16 cellular contexts compared by ENCODE assay signal in genomic region chr5:102663771-102664530, GRCh38.
A peak's percentile ranks its signal among the peaks of the same experiment; 100 is the strongest.
DNase-seq lines count a peak whose midpoint lies in the region; ATAC-seq and TF ChIP-seq lines count a peak whose summit lies in the region.
"Had no signal": no experiment of that assay in that cellular context is flagged by ENCODE, and none has a peak within 500 bp of the region (broad histone marks: within the 10 kb centered on the region; RNA-seq: fewer than 3 reads in every experiment).

No MANE protein-coding gene starts in this region.

- H3K4me1 Mint-ChIP-seq in CD4-positive, alpha-beta memory T cell, result no peaks in the 10 kb centered on the region

- H3K9me3 Mint-ChIP-seq in CD4-positive, alpha-beta memory T cell, result no peaks in the 10 kb centered on the region
- H3K9me3 Mint-ChIP-seq: activated CD8-positive, alpha-beta T cell treated with anti-CD3 and anti-CD28 coated beads for 36 hours had no signal

- H3K9me3 ChIP-seq in A673 (ENCODE audit: low read depth, low read length, poor library complexity, severe bottlenecking) (no peaks in the 10 kb centered on the region), GM23248 (ENCODE audit: low read depth) (no peaks in the 10 kb centered on the region)
- no peaks in the 10 kb centered on the region for H3K9me3 ChIP-seq in effector memory CD4-positive, alpha-beta T cell (ENCODE audit: control insufficient read depth, low read length)
- H3K9me3 ChIP-seq in CD4-positive, alpha-beta memory T cell (ENCODE audit: control insufficient read depth in 1 of 2, low read length in 2 of 2), result no peaks in the 10 kb centered on the region
- H3K9me3 ChIP-seq: esophagus muscularis mucosa, upper lobe of right lung had no signal

- H3F3A ChIP-seq in GM23248 (ENCODE audit: insufficient read depth), result 0 out of 2 replicates have a peak, but pooled peaks cover 15% of the 10 kb centered on the region

- no peaks in the 10 kb centered on the region for H4K20me1 ChIP-seq in GM23248 (ENCODE audit: insufficient read depth)

- H3K36me3 Mint-ChIP-seq in CD4-positive, alpha-beta memory T cell, result no peaks in the 10 kb centered on the region

- no peak overlapping the region for H3K9ac ChIP-seq in GM23248

- H3K27me3 ChIP-seq in A673 (replicated peaks; ENCODE audit: insufficient read depth, low read depth, low read length, poor library complexity) (no peaks in the 10 kb centered on the region), GM23248 (replicated peaks; ENCODE audit: insufficient read depth) (no peaks in the 10 kb centered on the region)
- H3K27me3 ChIP-seq in effector memory CD4-positive, alpha-beta T cell (replicated peaks; ENCODE audit: control insufficient read depth, insufficient read depth, low read length, poor library complexity, severe bottlenecking), result no peaks in the 10 kb centered on the region
- H3K27me3 ChIP-seq in CD4-positive, alpha-beta memory T cell (ENCODE audit: insufficient read depth, low read length), result no peaks in the 10 kb centered on the region
- H3K27me3 ChIP-seq: cardiac muscle cell, esophagus muscularis mucosa, upper lobe of right lung had no signal

- no peaks in the 10 kb centered on the region for H3K9me2 ChIP-seq in GM23248 (ENCODE audit: insufficient read depth)

- H3K36me3 ChIP-seq in A673 (ENCODE audit: insufficient read depth, low read length, poor library complexity, severe bottlenecking) (no peaks in the 10 kb centered on the region), GM23248 (ENCODE audit: low read depth) (no peaks in the 10 kb centered on the region)
- no peaks in the 10 kb centered on the region for H3K36me3 ChIP-seq in effector memory CD4-positive, alpha-beta T cell (ENCODE audit: control insufficient read depth, insufficient read depth, low read length)
- no peaks in the 10 kb centered on the region for H3K36me3 ChIP-seq in CD4-positive, alpha-beta memory T cell (ENCODE audit: insufficient read depth, low read length)
- H3K36me3 ChIP-seq: cardiac muscle cell, esophagus muscularis mucosa, upper lobe of right lung had no signal

- H2AFZ ChIP-seq in GM23248, result peak overlapping the region; percentile 21; the same call in 1 of the 2 replicates

- CTCF ChIA-PET in A673 (lab: Charles Lee), result no interaction called here
- CTCF ChIA-PET in CD4-positive, alpha-beta memory T cell (lab: Charles Lee; ENCODE audit: partially characterized antibody), result no interaction called here

- ATAC-seq in HG03135 (IDR thresholded peaks at IDR 0.05; ENCODE audit: unreplicated experiment), result no peak
- ATAC-seq: activated CD8-positive, alpha-beta T cell treated with anti-CD3 and anti-CD28 coated beads for 36 hours; upper lobe of right lung had no signal

- 3% methylated on average over 1 of the region's 1 CpG for WGBS in GM23248 (ENCODE audit: low coverage in 1 of 2, low lambda C conversion rate in 2 of 2, missing lambda C conversion rate in 2 of 2), 2 experiments

- TF ChIP-seq CTCF in A673 (conservative IDR thresholded peaks at IDR 0.05; ENCODE audit: low read depth, low read length), result no peak

- H3K27me3 Mint-ChIP-seq in CD4-positive, alpha-beta memory T cell, result peaks cover under 1 to 3% of the 10 kb centered on the region in 2 donors
- H3K27me3 Mint-ChIP-seq: activated CD8-positive, alpha-beta T cell treated with anti-CD3 and anti-CD28 coated beads for 36 hours had no signal

- POLR2A ChIA-PET in A673 (lab: Charles Lee; ENCODE audit: low non-redundant PET), result no interaction called here
- POLR2A ChIA-PET in CD4-positive, alpha-beta memory T cell (lab: Charles Lee; ENCODE audit: partially characterized antibody), result no interaction called here

- in situ Hi-C loops in GM23248 (cut with MboI), result no loop called here

- H3K27ac ChIP-seq in A673 (ENCODE audit: low read depth, low read length, poor library complexity, severe bottlenecking) (peak overlapping the region; percentile 6), GM23248 (no peak overlapping the region), angular gyrus (ENCODE audit: low read depth, low read length) (peak overlapping the region; percentile 60)
- H3K27ac ChIP-seq in effector memory CD4-positive, alpha-beta T cell (ENCODE audit: insufficient read depth, low read length, poor library complexity, severe bottlenecking), result no peak overlapping the region
- no peak overlapping the region for H3K27ac ChIP-seq in CD4-positive, alpha-beta memory T cell (ENCODE audit: low read depth, low read length)
- H3K27ac ChIP-seq: cardiac muscle cell, esophagus muscularis mucosa, upper lobe of right lung had no signal

- no peak overlapping the region for H3K27ac Mint-ChIP-seq in CD4-positive, alpha-beta memory T cell
- H3K27ac Mint-ChIP-seq: activated CD8-positive, alpha-beta T cell treated with anti-CD3 and anti-CD28 coated beads for 36 hours had no signal

- intact Hi-C loops in A673 (cut with micrococcal nuclease; ENCODE audit: unreplicated experiment), result no loop called here
- intact Hi-C loops in CD4-positive, alpha-beta memory T cell (cut with micrococcal nuclease), result no loop called here

- no peak overlapping the region for H3K4me3 Mint-ChIP-seq in CD4-positive, alpha-beta memory T cell
- H3K4me3 Mint-ChIP-seq: activated CD8-positive, alpha-beta T cell treated with anti-CD3 and anti-CD28 coated beads for 36 hours had no signal

- BruUV-seq in A673 (replicated peaks; lab: Mats Ljungman, UMichigan), result no TSS peak

- DNase-seq in A673 (ENCODE audit: low spot score), result peak; percentile 15
- DNase-seq in GM23248, result peak; percentile 23
- peak; percentile 4 for DNase-seq in hepatic stellate cell (ENCODE audit: low spot score)
- DNase-seq in stimulated activated CD4-positive, alpha-beta T cell treated with anti-CD3 and anti-CD28 coated beads, Interleukin-12 subunit alpha, Interleukin-12 subunit beta, amount 100 ng/mL, for 4 hours, result no peak
- no peak for DNase-seq in effector memory CD4-positive, alpha-beta T cell
- no peak for DNase-seq in CD4-positive, alpha-beta memory T cell
- DNase-seq: activated CD8-positive, alpha-beta T cell treated with anti-CD3 and anti-CD28 coated beads for 36 hours; activated gamma-delta T cell treated with Interleukin-2 at 50 U/mL for 16 hours; MM.1S; posterior cingulate gyrus; T-helper 9 cell; upper lobe of right lung had no signal

- no peak overlapping the region for H3K4me3 ChIP-seq in A673 (ENCODE audit: low read depth, low read length, poor library complexity, severe bottlenecking)
- H3K4me3 ChIP-seq in GM23248, result peak overlapping the region; percentile 14; the same call in 1 of the 2 replicates
- no peak overlapping the region for H3K4me3 ChIP-seq in effector memory CD4-positive, alpha-beta T cell (ENCODE audit: insufficient read depth, low read depth, low read length, poor library complexity, severe bottlenecking)
- no peak overlapping the region for H3K4me3 ChIP-seq in CD4-positive, alpha-beta memory T cell (ENCODE audit: low read length in 2 of 2)
- H3K4me3 ChIP-seq: cardiac muscle cell, esophagus muscularis mucosa, upper lobe of right lung had no signal

- no peaks in the 10 kb centered on the region for H3K79me2 ChIP-seq in GM23248 (ENCODE audit: insufficient read depth)

- peak overlapping the region; percentile 43 for H3K4me2 ChIP-seq in GM23248 (ENCODE audit: unreplicated experiment)

- H3K4me1 ChIP-seq in A673 (ENCODE audit: insufficient read depth, low read length, poor library complexity, severe bottlenecking) (peaks cover 30% of the 10 kb centered on the region), GM23248 (ENCODE audit: insufficient read depth) (peaks cover 11% of the 10 kb centered on the region)
- H3K4me1 ChIP-seq in effector memory CD4-positive, alpha-beta T cell (ENCODE audit: control insufficient read depth, insufficient read depth, low read length, poor library complexity, severe bottlenecking), result no peaks in the 10 kb centered on the region
- H3K4me1 ChIP-seq in CD4-positive, alpha-beta memory T cell (ENCODE audit: insufficient read depth, low read length), result no peaks in the 10 kb centered on the region

Comparison
In these comparisons a context has a peak if more than half of its experiments do, and no peak if none do; other contexts are left out.
1. DNase-seq: peak in A673 (single experiment), GM23248 (single experiment) and hepatic stellate cell (single experiment); none in stimulated activated CD4-positive, alpha-beta T cell treated with anti-CD3 and anti-CD28 coated beads, Interleukin-12 subunit alpha, Interleukin-12 subunit beta, amount 100 ng/mL, for 4 hours (single experiment), effector memory CD4-positive, alpha-beta T cell (0 of 3) and CD4-positive, alpha-beta memory T cell (0 of 5).
2. H3K27ac ChIP-seq: peak in A673 (single experiment) and angular gyrus (single experiment); none in GM23248 (single experiment), effector memory CD4-positive, alpha-beta T cell (single experiment) and CD4-positive, alpha-beta memory T cell (single experiment).